ENCODE assay signal across 1 cellular context in the genomic region with DNA sequence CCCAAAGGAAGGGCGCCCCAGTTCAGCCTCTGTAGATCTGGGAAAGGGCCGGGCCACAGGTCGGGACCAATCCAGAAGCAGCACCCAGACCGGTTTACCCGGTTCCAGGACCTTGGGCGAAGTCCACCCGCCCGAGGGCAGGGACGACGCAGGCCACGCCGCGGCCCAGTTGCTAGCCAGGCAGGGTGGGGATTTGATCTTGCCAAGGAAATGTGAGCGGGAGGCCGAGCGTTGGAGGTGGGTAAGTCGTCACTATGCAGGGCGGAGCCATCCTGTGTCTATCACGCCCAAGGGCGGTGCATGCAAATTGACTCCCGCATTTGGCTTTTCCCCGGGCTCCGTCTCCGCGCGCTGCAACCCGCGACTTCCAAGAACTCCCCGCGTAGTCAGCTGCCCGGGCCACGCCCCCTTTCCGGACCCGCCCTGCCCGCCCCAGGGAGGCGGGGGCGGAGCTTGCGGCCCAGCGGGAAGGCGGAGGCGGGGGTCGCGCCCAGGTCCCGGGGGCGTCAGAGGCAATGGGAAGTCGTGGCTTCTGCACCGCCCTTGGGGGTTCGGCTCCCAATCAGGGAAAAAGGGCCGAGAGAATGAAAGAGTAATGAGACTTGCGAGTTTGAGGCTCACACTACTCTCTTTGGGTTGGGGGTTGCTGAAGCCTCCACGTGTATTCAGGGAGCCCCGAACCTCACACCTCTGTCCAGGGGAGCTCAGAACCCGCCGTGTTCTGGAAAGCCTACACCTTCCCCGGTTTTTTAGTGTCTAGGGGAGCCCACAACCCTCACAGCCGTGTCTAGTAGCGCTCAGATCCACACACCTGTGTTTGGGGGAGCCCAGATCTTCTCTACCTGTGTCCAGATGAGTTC.
A peak's percentile ranks its signal among the peaks of the same experiment; 100 is the strongest.
TF ChIP-seq lines count a peak whose summit lies in the region.

No MANE protein-coding gene starts in this region.

TF ChIP-seq in GM12878, 131 proteins besides CTCF, POLR2A, EP300 and RAD21 (continued from another document):
- TF ChIP-seq, protein P1, sequence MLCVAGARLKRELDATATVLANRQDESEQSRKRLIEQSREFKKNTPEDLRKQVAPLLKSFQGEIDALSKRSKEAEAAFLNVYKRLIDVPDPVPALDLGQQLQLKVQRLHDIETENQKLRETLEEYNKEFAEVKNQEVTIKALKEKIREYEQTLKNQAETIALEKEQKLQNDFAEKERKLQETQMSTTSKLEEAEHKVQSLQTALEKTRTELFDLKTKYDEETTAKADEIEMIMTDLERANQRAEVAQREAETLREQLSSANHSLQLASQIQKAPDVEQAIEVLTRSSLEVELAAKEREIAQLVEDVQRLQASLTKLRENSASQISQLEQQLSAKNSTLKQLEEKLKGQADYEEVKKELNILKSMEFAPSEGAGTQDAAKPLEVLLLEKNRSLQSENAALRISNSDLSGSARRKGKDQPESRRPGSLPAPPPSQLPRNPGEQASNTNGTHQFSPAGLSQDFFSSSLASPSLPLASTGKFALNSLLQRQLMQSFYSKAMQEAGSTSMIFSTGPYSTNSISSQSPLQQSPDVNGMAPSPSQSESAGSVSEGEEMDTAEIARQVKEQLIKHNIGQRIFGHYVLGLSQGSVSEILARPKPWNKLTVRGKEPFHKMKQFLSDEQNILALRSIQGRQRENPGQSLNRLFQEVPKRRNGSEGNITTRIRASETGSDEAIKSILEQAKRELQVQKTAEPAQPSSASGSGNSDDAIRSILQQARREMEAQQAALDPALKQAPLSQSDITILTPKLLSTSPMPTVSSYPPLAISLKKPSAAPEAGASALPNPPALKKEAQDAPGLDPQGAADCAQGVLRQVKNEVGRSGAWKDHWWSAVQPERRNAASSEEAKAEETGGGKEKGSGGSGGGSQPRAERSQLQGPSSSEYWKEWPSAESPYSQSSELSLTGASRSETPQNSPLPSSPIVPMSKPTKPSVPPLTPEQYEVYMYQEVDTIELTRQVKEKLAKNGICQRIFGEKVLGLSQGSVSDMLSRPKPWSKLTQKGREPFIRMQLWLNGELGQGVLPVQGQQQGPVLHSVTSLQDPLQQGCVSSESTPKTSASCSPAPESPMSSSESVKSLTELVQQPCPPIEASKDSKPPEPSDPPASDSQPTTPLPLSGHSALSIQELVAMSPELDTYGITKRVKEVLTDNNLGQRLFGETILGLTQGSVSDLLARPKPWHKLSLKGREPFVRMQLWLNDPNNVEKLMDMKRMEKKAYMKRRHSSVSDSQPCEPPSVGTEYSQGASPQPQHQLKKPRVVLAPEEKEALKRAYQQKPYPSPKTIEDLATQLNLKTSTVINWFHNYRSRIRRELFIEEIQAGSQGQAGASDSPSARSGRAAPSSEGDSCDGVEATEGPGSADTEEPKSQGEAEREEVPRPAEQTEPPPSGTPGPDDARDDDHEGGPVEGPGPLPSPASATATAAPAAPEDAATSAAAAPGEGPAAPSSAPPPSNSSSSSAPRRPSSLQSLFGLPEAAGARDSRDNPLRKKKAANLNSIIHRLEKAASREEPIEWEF (IDR thresholded peaks at IDR 0.05; ENCODE audit: insufficient replicate concordance, low read depth, low read length) = no peak
- 0 out of 2 replicates have a peak, but pooled peaks have one; percentile 10 for TF ChIP-seq RB1 (IDR thresholded peaks at IDR 0.05; ENCODE audit: borderline replicate concordance)
- no peak for TF ChIP-seq TCF3 (IDR thresholded peaks at IDR 0.05; ENCODE audit: borderline replicate concordance, insufficient read depth, low read depth, low read length)
- TF ChIP-seq POLR2AphosphoS5 (IDR thresholded peaks at IDR 0.05; ENCODE audit: low read length) = peak; percentile 66; the same call in 1 of the 2 replicates
- TF ChIP-seq, protein P2, sequence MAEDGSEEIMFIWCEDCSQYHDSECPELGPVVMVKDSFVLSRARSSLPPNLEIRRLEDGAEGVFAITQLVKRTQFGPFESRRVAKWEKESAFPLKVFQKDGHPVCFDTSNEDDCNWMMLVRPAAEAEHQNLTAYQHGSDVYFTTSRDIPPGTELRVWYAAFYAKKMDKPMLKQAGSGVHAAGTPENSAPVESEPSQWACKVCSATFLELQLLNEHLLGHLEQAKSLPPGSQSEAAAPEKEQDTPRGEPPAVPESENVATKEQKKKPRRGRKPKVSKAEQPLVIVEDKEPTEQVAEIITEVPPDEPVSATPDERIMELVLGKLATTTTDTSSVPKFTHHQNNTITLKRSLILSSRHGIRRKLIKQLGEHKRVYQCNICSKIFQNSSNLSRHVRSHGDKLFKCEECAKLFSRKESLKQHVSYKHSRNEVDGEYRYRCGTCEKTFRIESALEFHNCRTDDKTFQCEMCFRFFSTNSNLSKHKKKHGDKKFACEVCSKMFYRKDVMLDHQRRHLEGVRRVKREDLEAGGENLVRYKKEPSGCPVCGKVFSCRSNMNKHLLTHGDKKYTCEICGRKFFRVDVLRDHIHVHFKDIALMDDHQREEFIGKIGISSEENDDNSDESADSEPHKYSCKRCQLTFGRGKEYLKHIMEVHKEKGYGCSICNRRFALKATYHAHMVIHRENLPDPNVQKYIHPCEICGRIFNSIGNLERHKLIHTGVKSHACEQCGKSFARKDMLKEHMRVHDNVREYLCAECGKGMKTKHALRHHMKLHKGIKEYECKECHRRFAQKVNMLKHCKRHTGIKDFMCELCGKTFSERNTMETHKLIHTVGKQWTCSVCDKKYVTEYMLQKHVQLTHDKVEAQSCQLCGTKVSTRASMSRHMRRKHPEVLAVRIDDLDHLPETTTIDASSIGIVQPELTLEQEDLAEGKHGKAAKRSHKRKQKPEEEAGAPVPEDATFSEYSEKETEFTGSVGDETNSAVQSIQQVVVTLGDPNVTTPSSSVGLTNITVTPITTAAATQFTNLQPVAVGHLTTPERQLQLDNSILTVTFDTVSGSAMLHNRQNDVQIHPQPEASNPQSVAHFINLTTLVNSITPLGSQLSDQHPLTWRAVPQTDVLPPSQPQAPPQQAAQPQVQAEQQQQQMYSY (CRISPR knock-in tag; IDR thresholded peaks at IDR 0.05) = no peak
- TF ChIP-seq, protein P3, sequence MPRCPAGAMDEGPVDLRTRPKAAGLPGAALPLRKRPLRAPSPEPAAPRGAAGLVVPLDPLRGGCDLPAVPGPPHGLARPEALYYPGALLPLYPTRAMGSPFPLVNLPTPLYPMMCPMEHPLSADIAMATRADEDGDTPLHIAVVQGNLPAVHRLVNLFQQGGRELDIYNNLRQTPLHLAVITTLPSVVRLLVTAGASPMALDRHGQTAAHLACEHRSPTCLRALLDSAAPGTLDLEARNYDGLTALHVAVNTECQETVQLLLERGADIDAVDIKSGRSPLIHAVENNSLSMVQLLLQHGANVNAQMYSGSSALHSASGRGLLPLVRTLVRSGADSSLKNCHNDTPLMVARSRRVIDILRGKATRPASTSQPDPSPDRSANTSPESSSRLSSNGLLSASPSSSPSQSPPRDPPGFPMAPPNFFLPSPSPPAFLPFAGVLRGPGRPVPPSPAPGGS (IDR thresholded peaks at IDR 0.05; ENCODE audit: borderline replicate concordance, insufficient read depth, low read depth, low read length, poor library complexity, severe bottlenecking) = no peak
- TF ChIP-seq CHD2 (IDR thresholded peaks at IDR 0.05; ENCODE audit: borderline replicate concordance, low read depth, low read length) = 0 out of 2 replicates have a peak, but pooled peaks have one; percentile 34
- no peak for TF ChIP-seq FOXM1 (IDR thresholded peaks at IDR 0.05; ENCODE audit: low read depth, low read length)
- TF ChIP-seq RFX5 (IDR thresholded peaks at IDR 0.05; ENCODE audit: low read depth, low read length) = no peak
- TF ChIP-seq, protein P4, sequence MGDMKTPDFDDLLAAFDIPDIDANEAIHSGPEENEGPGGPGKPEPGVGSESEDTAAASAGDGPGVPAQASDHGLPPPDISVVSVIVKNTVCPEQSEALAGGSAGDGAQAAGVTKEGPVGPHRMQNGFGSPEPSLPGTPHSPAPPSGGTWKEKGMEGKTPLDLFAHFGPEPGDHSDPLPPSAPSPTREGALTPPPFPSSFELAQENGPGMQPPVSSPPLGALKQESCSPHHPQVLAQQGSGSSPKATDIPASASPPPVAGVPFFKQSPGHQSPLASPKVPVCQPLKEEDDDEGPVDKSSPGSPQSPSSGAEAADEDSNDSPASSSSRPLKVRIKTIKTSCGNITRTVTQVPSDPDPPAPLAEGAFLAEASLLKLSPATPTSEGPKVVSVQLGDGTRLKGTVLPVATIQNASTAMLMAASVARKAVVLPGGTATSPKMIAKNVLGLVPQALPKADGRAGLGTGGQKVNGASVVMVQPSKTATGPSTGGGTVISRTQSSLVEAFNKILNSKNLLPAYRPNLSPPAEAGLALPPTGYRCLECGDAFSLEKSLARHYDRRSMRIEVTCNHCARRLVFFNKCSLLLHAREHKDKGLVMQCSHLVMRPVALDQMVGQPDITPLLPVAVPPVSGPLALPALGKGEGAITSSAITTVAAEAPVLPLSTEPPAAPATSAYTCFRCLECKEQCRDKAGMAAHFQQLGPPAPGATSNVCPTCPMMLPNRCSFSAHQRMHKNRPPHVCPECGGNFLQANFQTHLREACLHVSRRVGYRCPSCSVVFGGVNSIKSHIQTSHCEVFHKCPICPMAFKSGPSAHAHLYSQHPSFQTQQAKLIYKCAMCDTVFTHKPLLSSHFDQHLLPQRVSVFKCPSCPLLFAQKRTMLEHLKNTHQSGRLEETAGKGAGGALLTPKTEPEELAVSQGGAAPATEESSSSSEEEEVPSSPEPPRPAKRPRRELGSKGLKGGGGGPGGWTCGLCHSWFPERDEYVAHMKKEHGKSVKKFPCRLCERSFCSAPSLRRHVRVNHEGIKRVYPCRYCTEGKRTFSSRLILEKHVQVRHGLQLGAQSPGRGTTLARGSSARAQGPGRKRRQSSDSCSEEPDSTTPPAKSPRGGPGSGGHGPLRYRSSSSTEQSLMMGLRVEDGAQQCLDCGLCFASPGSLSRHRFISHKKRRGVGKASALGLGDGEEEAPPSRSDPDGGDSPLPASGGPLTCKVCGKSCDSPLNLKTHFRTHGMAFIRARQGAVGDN (IDR thresholded peaks at IDR 0.05) = peak; percentile 75
- no peak for TF ChIP-seq PAX8 (IDR thresholded peaks at IDR 0.05)
- TF ChIP-seq SMARCA5 (IDR thresholded peaks at IDR 0.05) = peak; percentile 81; the same call in 1 of the 2 replicates
- no peak for TF ChIP-seq BRCA1 (IDR thresholded peaks at IDR 0.05; ENCODE audit: low read depth, low read length)
